ENCODE assay signal across 28 cellular contexts in genomic region chr7:132100981-132101380, GRCh38.
"Had no signal": no experiment of that assay in that cellular context is flagged by ENCODE, and none has a peak within 500 bp of the region (broad histone marks: within the 10 kb centered on the region; RNA-seq: fewer than 3 reads in every experiment).

No MANE protein-coding gene starts in this region.

- H3K4me1 ChIP-seq: esophagus squamous epithelium had no signal

- H3K27ac ChIP-seq: brain microvascular endothelial cell, epithelial cell of prostate, esophagus squamous epithelium had no signal

- H3K9me3 ChIP-seq: esophagus squamous epithelium had no signal

- DNase-seq: activated CD4-positive, alpha-beta memory T cell treated with anti-CD3 and anti-CD28 coated beads, Interleukin-2, amount 10 ng/mL, durations not matched to agents 7 days and 5 days; activated CD4-positive, alpha-beta T cell treated with anti-CD3 and anti-CD28 coated beads for 1 hour; activated CD4-positive, alpha-beta T cell treated with anti-CD3 and anti-CD28 coated beads for 4 hours; activated CD4-positive, alpha-beta T cell treated with anti-CD3 and anti-CD28 coated beads, Interleukin-2, amount 10 ng/mL, durations not matched to agents 7 days and 5 days; activated CD4-positive, alpha-beta T cell treated with anti-CD3 and anti-CD28 coated beads, Interleukin-2, amount 50 U/mL, for 4 hours; activated CD8-positive, alpha-beta memory T cell treated with anti-CD3 and anti-CD28 coated beads, Interleukin-2, amount 50 U/mL, for 48 hours; activated effector memory CD4-positive, alpha-beta T cell treated with Interleukin-2 at 50 U/mL for 16 hours; activated gamma-delta T cell treated with Interleukin-2 at 50 U/mL for 16 hours; activated naive CD4-positive, alpha-beta T cell treated with anti-CD3 and anti-CD28 coated beads, Interleukin-2, amount 50 U/mL, for 16 hours; activated naive CD4-positive, alpha-beta T cell treated with Interleukin-2 at 50 U/mL for 16 hours; activated T-cell treated with anti-CD3 and anti-CD28 coated beads for 4 hours; activated T-cell treated with anti-CD3 and anti-CD28 coated beads, Interleukin-2, amount 50 U/mL, for 4 hours; amniotic stem cell; anterior cingulate cortex; brain microvascular endothelial cell; caudate nucleus; cortex of kidney; dermis blood vessel endothelial cell; effector CD4-positive, alpha-beta T cell; effector memory CD8-positive, alpha-beta T cell; esophagus squamous epithelium; foreskin fibroblast; head of caudate nucleus; T-helper 1 cell; T-helper 17 cell had no signal

- ATAC-seq: activated T-cell treated with anti-CD3 and anti-CD28 coated beads, Interleukin-2, amount 50 U/mL, for 4 hours; activated T-helper 17 cell treated with anti-CD3 and anti-CD28 coated beads, Interleukin-2, amount 50 U/mL, for 72 hours; effector memory CD8-positive, alpha-beta T cell; T-helper 17 cell; WTC11 had no signal

- H3K27me3 ChIP-seq: brain microvascular endothelial cell had no signal

- H3K4me3 ChIP-seq: esophagus squamous epithelium had no signal

- H3K36me3 ChIP-seq: brain microvascular endothelial cell, esophagus squamous epithelium had no signal
